ENCODE assay signal across 12 cellular contexts in the genomic region with DNA sequence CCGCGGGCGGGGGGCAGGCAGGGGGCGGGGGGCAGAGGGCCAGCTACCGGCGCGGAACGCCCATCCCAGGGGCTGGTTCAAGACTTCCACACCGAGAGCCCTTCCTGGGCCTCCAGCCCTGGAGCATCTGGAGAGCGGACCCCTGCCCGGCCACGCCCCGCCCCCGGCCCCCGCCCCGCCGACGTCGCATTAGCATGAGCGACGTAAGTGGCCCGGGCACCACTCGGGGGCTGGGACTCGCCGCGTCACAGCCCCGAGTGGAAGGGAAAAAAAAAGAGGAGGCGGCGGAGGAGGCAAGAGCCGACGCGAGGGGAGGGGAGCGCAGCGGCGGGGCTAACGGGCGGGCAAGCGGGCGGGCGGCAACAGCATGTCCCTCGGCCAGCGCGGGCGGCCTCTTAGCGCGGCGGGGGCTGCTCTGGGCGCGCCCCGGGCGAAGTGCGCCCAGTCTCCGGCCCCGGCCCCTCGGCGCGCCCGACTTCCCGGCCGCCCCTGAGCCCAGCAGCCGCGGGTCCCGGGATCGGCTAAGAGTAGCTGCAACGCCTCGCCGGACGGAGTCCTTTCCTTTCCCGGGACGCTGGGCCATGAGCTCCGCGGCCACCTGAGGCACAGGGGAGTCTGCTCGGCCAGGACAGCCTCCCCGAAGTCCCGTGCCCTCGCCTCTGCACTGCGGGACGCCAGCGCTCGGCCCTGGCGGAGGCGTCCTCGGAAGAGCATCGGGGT. TPM values are rescaled to one million over a fixed set of nuclear protein-coding genes. Genes with fewer than 3 reads are reported as not detected.
A peak's percentile ranks its signal among the peaks of the same experiment; 100 is the strongest.
DNase-seq lines count a peak whose midpoint lies in the region; TF ChIP-seq lines count a peak whose summit lies in the region.
"Had no signal": no experiment of that assay in that cellular context is flagged by ENCODE, and none has a peak within 500 bp of the region (broad histone marks: within the 10 kb centered on the region; RNA-seq: fewer than 3 reads in every experiment).

SLC18A3 (plus strand) TSS at position 296 of the 720 bp plus-strand sequence. CDS start 431 bp downstream, outside the sequence.

- H3K4me1 Mint-ChIP-seq in neural progenitor cell, result peaks cover 34% of the 10 kb centered on the region

- peaks cover 79% of the 10 kb centered on the region for H3K27me3 Mint-ChIP-seq in neural progenitor cell (ENCODE audit: insufficient read depth, low read depth)

- H3K27me3 ChIP-seq in brain microvascular endothelial cell (replicated peaks) (peaks cover 72% of the 10 kb centered on the region), neural progenitor cell (peaks cover 100% of the 10 kb centered on the region)

- peak; percentile 57 for DNase-seq in NCI-H146 (lab: John Stamatoyannopoulos, UW)
- DNase-seq in brain microvascular endothelial cell, result no peak
- DNase-seq in neural progenitor cell (ENCODE audit: low spot score), result peak; percentile 71
- DNase-seq in LoVo (ENCODE audit: low spot score), result no peak
- no peak for DNase-seq in germinal center (ENCODE audit: low spot score)
- no peak for DNase-seq in dedifferentiated amniotic fluid mesenchymal stem cell (ENCODE audit: extremely low spot score)
- no peak for DNase-seq in SHP77 treated with DMSO at 0.1 percent for 48 hours (lab: John Stamatoyannopoulos, UW)
- DNase-seq: activated T-cell treated with anti-CD3 and anti-CD28 coated beads, Interleukin-2, amount 50 U/mL, for 1 hour; Calu3; T-helper 17 cell; thyroid gland had no signal

- in situ Hi-C loops in brain microvascular endothelial cell (cut with HindIII; ENCODE audit: low pct_ligation_motif_present, low sequenced_read_pairs), result no loop called here

- TF ChIP-seq CTCF in brain microvascular endothelial cell (IDR thresholded peaks at IDR 0.05; ENCODE audit: low read depth, low read length, missing control alignments) (no peak), neural progenitor cell (IDR thresholded peaks at IDR 0.05) (no peak)

- H3K4me3 ChIP-seq in brain microvascular endothelial cell (ENCODE audit: low read depth, low read length) (peak within 1 kb of the TSS; percentile 3), neural progenitor cell (peak within 1 kb of the TSS; percentile 45)
- H3K4me3 ChIP-seq: thyroid gland had no signal

- H3K4me2 ChIP-seq in neural progenitor cell, result peak within 1 kb of the TSS; percentile 90

- H3K4me3 Mint-ChIP-seq in neural progenitor cell, result peak within 1 kb of the TSS; percentile 82
- H3K4me3 Mint-ChIP-seq: T-helper 17 cell had no signal

- H3F3A ChIP-seq in neural progenitor cell (ENCODE audit: low read depth), result peaks cover 3% of the 10 kb centered on the region

- H4K20me1 ChIP-seq in neural progenitor cell (ENCODE audit: low read depth), result peaks cover 90% of the 10 kb centered on the region

- no peak within 1 kb of the TSS for H3K27ac Mint-ChIP-seq in neural progenitor cell
- H3K27ac Mint-ChIP-seq: T-helper 17 cell had no signal

- H3K4me1 ChIP-seq in ES-I3 (ENCODE audit: insufficient read depth, low read length) (no peaks in the 10 kb centered on the region; the same call in 1 of the 2 replicates), neural progenitor cell (peaks cover 21% of the 10 kb centered on the region)

- H3K36me3 ChIP-seq in ES-I3 (ENCODE audit: insufficient read depth, low read length) (no peaks in the 10 kb centered on the region), brain microvascular endothelial cell (replicated peaks) (no peaks in the 10 kb centered on the region), neural progenitor cell (no peaks in the 10 kb centered on the region)
- H3K36me3 ChIP-seq: thyroid gland had no signal

- H2AFZ ChIP-seq in neural progenitor cell (replicated peaks), result no peak within 1 kb of the TSS

- no peaks in the 10 kb centered on the region for H3K9me3 ChIP-seq in ES-I3 (ENCODE audit: control insufficient read depth, insufficient read depth, low read length)
- H3K9me3 ChIP-seq in neural progenitor cell (ENCODE audit: low read depth), result no peaks in the 10 kb centered on the region
- H3K9me3 ChIP-seq: thyroid gland had no signal

- no peaks in the 10 kb centered on the region for H3K36me3 Mint-ChIP-seq in neural progenitor cell

- H3K9me3 Mint-ChIP-seq in neural progenitor cell, result peaks cover 3% of the 10 kb centered on the region

- peak within 1 kb of the TSS; percentile 47; the same call in 1 of the 2 replicates for H3K9ac ChIP-seq in ES-I3 (ENCODE audit: low read depth, low read length)
- H3K9ac ChIP-seq in neural progenitor cell, result no peak within 1 kb of the TSS

- H3K79me2 ChIP-seq in neural progenitor cell (ENCODE audit: low read depth), result no peaks in the 10 kb centered on the region

- no peak within 1 kb of the TSS for H3K27ac ChIP-seq in brain microvascular endothelial cell
- H3K27ac ChIP-seq in neural progenitor cell, result no peak within 1 kb of the TSS
- H3K27ac ChIP-seq: thyroid gland had no signal

RNA-seq across cellular contexts. Expression of gene SLC18A3, which starts in this region (rescaled TPM):
- not detected in 2 replicates for total RNA-seq in neural progenitor cell (ENCODE audit: low replicate concordance)
- total RNA-seq: Calu3, T-helper 17 cell, thyroid gland had no signal

Comparison
In these comparisons a context has a peak if more than half of its experiments do, and no peak if none do; other contexts are left out.
1. Peak in DNase-seq, H3K4me3 ChIP-seq and H3K4me2 ChIP-seq in neural progenitor cell; RNA of the gene not detected or under 1 TPM.